38 cellular contexts compared by ENCODE assay signal in genomic region chr14:92308676-92309075, GRCh38. TPM values are rescaled to one million over a fixed set of nuclear protein-coding genes. Genes with fewer than 3 reads are reported as not detected.
"Had no signal": no experiment of that assay in that cellular context is flagged by ENCODE, and none has a peak within 500 bp of the region (broad histone marks: within the 10 kb centered on the region; RNA-seq: fewer than 3 reads in every experiment).

No MANE protein-coding gene starts in this region.

- H3K9me3 ChIP-seq: adrenal gland, body of pancreas had no signal

- H3K27ac Mint-ChIP-seq: activated B cell treated with CpG ODN at 0.5 μM for 24 hours; activated CD4-positive, alpha-beta memory T cell treated with anti-CD3 and anti-CD28 coated beads for 36 hours; activated CD4-positive, alpha-beta T cell treated with anti-CD3 and anti-CD28 coated beads, Interleukin-2, amount 10 ng/mL, durations not matched to agents 24 days and 14 days; activated CD8-positive, alpha-beta T cell treated with anti-CD3 and anti-CD28 coated beads for 36 hours; activated naive CD4-positive, alpha-beta T cell treated with anti-CD3 and anti-CD28 coated beads for 36 hours; activated naive CD4-positive, alpha-beta T cell treated with anti-CD3 and anti-CD28 coated beads, Interleukin-2, amount 50 U/mL, for 72 hours; activated naive CD8-positive, alpha-beta T cell treated with anti-CD3 and anti-CD28 coated beads for 36 hours; activated T-cell treated with anti-CD3 and anti-CD28 coated beads, Interleukin-2, amount 50 U/mL, for 72 hours; activated T-helper 1 cell treated with anti-CD3 and anti-CD28 coated beads, Interleukin-12 subunit alpha, Interleukin-12 subunit beta, Interleukin-2, Interleukin-4 antibody, amounts not matched to agents 30 ng/mL and 10 ng/mL and 1 ng/mL, durations not matched to agents 14 hours and 24 hours and 36 hours; activated T-helper 17 cell treated with anti-CD3 and anti-CD28 coated beads, Interleukin-2, amount 50 U/mL, for 72 hours; T-cell; T-helper 17 cell; T-helper 2 cell treated with Interferon-gamma antibody and Interleukin-4, amounts not matched to agents 5 μg/mL and 100 μg/mL, for 36 hours had no signal

- H3K27me3 ChIP-seq: adrenal gland, body of pancreas, brain microvascular endothelial cell, breast epithelium had no signal

- H3K27me3 Mint-ChIP-seq: activated CD8-positive, alpha-beta T cell treated with anti-CD3 and anti-CD28 coated beads for 36 hours; activated naive CD8-positive, alpha-beta T cell treated with anti-CD3 and anti-CD28 coated beads for 36 hours; T-cell had no signal

- H3K27ac ChIP-seq: adrenal gland, body of pancreas, brain microvascular endothelial cell, breast epithelium, VCaP had no signal

- H3K4me3 ChIP-seq: adrenal gland, body of pancreas, breast epithelium had no signal

- H3K4me3 Mint-ChIP-seq: activated B cell treated with CpG ODN at 0.5 μM for 24 hours; activated CD4-positive, alpha-beta memory T cell treated with anti-CD3 and anti-CD28 coated beads for 36 hours; activated CD4-positive, alpha-beta T cell treated with anti-CD3 and anti-CD28 coated beads, Interleukin-2, amount 10 ng/mL, durations not matched to agents 24 days and 14 days; activated CD8-positive, alpha-beta T cell treated with anti-CD3 and anti-CD28 coated beads for 36 hours; activated naive CD4-positive, alpha-beta T cell treated with anti-CD3 and anti-CD28 coated beads for 36 hours; activated naive CD8-positive, alpha-beta T cell treated with anti-CD3 and anti-CD28 coated beads for 36 hours; activated T-cell treated with anti-CD3 and anti-CD28 coated beads, Interleukin-2, amount 50 U/mL, for 4 hours; activated T-cell treated with anti-CD3 and anti-CD28 coated beads, Interleukin-2, amount 50 U/mL, for 72 hours; activated T-helper 1 cell treated with anti-CD3 and anti-CD28 coated beads, Interleukin-12 subunit alpha, Interleukin-12 subunit beta, Interleukin-2, Interleukin-4 antibody, amounts not matched to agents 30 ng/mL and 10 ng/mL and 1 ng/mL, durations not matched to agents 14 hours and 24 hours and 36 hours; activated T-helper 17 cell treated with anti-CD3 and anti-CD28 coated beads, Interleukin-2, amount 50 U/mL, for 72 hours; T-cell; T-helper 17 cell; T-helper 2 cell treated with Interferon-gamma antibody and Interleukin-4, amounts not matched to agents 5 μg/mL and 100 μg/mL, for 36 hours had no signal

- ATAC-seq: activated CD8-positive, alpha-beta T cell treated with anti-CD3 and anti-CD28 coated beads for 36 hours; activated naive CD4-positive, alpha-beta T cell treated with anti-CD3 and anti-CD28 coated beads, Interleukin-2, amount 50 U/mL, for 72 hours; activated T-cell treated with anti-CD3 and anti-CD28 coated beads, Interleukin-2, amount 50 U/mL, for 4 hours; activated T-cell treated with anti-CD3 and anti-CD28 coated beads, Interleukin-2, amount 50 U/mL, for 72 hours; activated T-helper 17 cell treated with anti-CD3 and anti-CD28 coated beads, Interleukin-2, amount 50 U/mL, for 72 hours; body of pancreas; T-cell; T-helper 17 cell had no signal

- DNase-seq: activated B cell treated with CpG ODN at 0.5 μM for 24 hours; activated CD4-positive, alpha-beta memory T cell treated with anti-CD3 and anti-CD28 coated beads for 36 hours; activated CD4-positive, alpha-beta T cell treated with anti-CD3 and anti-CD28 coated beads for 4 hours; activated CD4-positive, alpha-beta T cell treated with anti-CD3 and anti-CD28 coated beads, Interleukin-2, amount 10 ng/mL, durations not matched to agents 24 days and 14 days; activated CD4-positive, alpha-beta T cell treated with anti-CD3 and anti-CD28 coated beads, Interleukin-2, amount 50 U/mL, for 1 hour; activated CD4-positive, alpha-beta T cell treated with anti-CD3 and anti-CD28 coated beads, Interleukin-2, amount 50 U/mL, for 4 hours; activated CD4-positive, CD25-positive, alpha-beta regulatory T cell treated with anti-CD3 and anti-CD28 coated beads, Interleukin-2, amount 50 U/mL, for 72 hours; activated CD8-positive, alpha-beta memory T cell treated with anti-CD3 and anti-CD28 coated beads, Interleukin-2, amount 50 U/mL, for 4 hours; activated CD8-positive, alpha-beta T cell treated with anti-CD3 and anti-CD28 coated beads for 36 hours; activated effector memory CD4-positive, alpha-beta T cell treated with anti-CD3 and anti-CD28 coated beads, Interleukin-2, amount 50 U/mL, for 16 hours; activated gamma-delta T cell treated with Interleukin-2 at 50 U/mL for 16 hours; activated naive CD4-positive, alpha-beta T cell; activated naive CD4-positive, alpha-beta T cell treated with anti-CD3 and anti-CD28 coated beads for 36 hours; activated naive CD4-positive, alpha-beta T cell treated with anti-CD3 and anti-CD28 coated beads, Interleukin-2, amount 50 U/mL, for 16 hours; activated naive CD8-positive, alpha-beta T cell treated with anti-CD3 and anti-CD28 coated beads for 36 hours; activated T-cell treated with anti-CD3 and anti-CD28 coated beads for 4 hours; activated T-cell treated with anti-CD3 and anti-CD28 coated beads, Interleukin-2, amount 50 U/mL, for 1 hour; activated T-cell treated with anti-CD3 and anti-CD28 coated beads, Interleukin-2, amount 50 U/mL, for 4 hours; activated T-cell treated with anti-CD3 and anti-CD28 coated beads, Interleukin-2, amount 50 U/mL, for 72 hours; adrenal gland; amniotic stem cell; aorta; body of pancreas; brain microvascular endothelial cell; central memory CD4-positive, alpha-beta T cell; T-cell; T-helper 17 cell; T-helper 9 cell had no signal

- H3K4me1 Mint-ChIP-seq: activated B cell treated with CpG ODN at 0.5 μM for 24 hours; activated T-helper 17 cell treated with anti-CD3 and anti-CD28 coated beads, Interleukin-2, amount 50 U/mL, for 72 hours; T-helper 17 cell had no signal

- H3K36me3 ChIP-seq: adrenal gland, brain microvascular endothelial cell, breast epithelium had no signal

- H3K4me1 ChIP-seq: adrenal gland, body of pancreas, breast epithelium had no signal

- H3K9me3 Mint-ChIP-seq: activated B cell treated with CpG ODN at 0.5 μM for 24 hours; activated CD4-positive, alpha-beta memory T cell treated with anti-CD3 and anti-CD28 coated beads for 36 hours; activated CD8-positive, alpha-beta T cell treated with anti-CD3 and anti-CD28 coated beads for 36 hours; activated naive CD4-positive, alpha-beta T cell treated with anti-CD3 and anti-CD28 coated beads for 36 hours; activated naive CD8-positive, alpha-beta T cell treated with anti-CD3 and anti-CD28 coated beads for 36 hours; activated T-cell treated with anti-CD3 and anti-CD28 coated beads, Interleukin-2, amount 50 U/mL, for 4 hours; activated T-helper 1 cell treated with anti-CD3 and anti-CD28 coated beads, Interleukin-12 subunit alpha, Interleukin-12 subunit beta, Interleukin-2, Interleukin-4 antibody, amounts not matched to agents 30 ng/mL and 10 ng/mL and 1 ng/mL, durations not matched to agents 14 hours and 24 hours and 36 hours; activated T-helper 17 cell treated with anti-CD3 and anti-CD28 coated beads, Interleukin-2, amount 50 U/mL, for 72 hours; T-cell; T-helper 2 cell treated with Interferon-gamma antibody and Interleukin-4, amounts not matched to agents 5 μg/mL and 100 μg/mL, for 36 hours had no signal

- H3K36me3 Mint-ChIP-seq: activated CD4-positive, alpha-beta memory T cell treated with anti-CD3 and anti-CD28 coated beads for 36 hours; activated naive CD8-positive, alpha-beta T cell treated with anti-CD3 and anti-CD28 coated beads for 36 hours; T-cell had no signal

- FAIRE-seq: astrocyte, TTC549 had no signal

RNA-seq across cellular contexts. Expression of gene SLC24A4, which starts 14.3 kb away (rescaled TPM):
- total RNA-seq: activated CD4-positive, alpha-beta memory T cell treated with anti-CD3 and anti-CD28 coated beads for 36 hours; activated CD4-positive, alpha-beta T cell treated with anti-CD3 and anti-CD28 coated beads, Interleukin-2, amount 10 ng/mL, durations not matched to agents 24 days and 14 days; activated CD8-positive, alpha-beta memory T cell treated with anti-CD3 and anti-CD28 coated beads for 36 hours; activated CD8-positive, alpha-beta T cell treated with anti-CD3 and anti-CD28 coated beads for 36 hours; activated naive CD4-positive, alpha-beta T cell treated with anti-CD3 and anti-CD28 coated beads for 36 hours; activated naive CD4-positive, alpha-beta T cell treated with anti-CD3 and anti-CD28 coated beads, Interleukin-2, amount 50 U/mL, for 72 hours; activated T-cell treated with anti-CD3 and anti-CD28 coated beads, Interleukin-2, amount 50 U/mL, for 72 hours; activated T-helper 1 cell treated with anti-CD3 and anti-CD28 coated beads, Interleukin-12 subunit alpha, Interleukin-12 subunit beta, Interleukin-2, Interleukin-4 antibody, amounts not matched to agents 30 ng/mL and 10 ng/mL and 1 ng/mL, durations not matched to agents 14 hours and 24 hours and 36 hours; activated T-helper 17 cell treated with anti-CD3 and anti-CD28 coated beads, Interleukin-2, amount 50 U/mL, for 72 hours; astrocyte; cardiac septum had no signal
